Comparison of ENCODE assay signal across 13 cellular contexts in genomic region chr1:8384577-8384976, GRCh38.
A peak's percentile ranks its signal among the peaks of the same experiment; 100 is the strongest.
DNase-seq lines count a peak whose midpoint lies in the region; ATAC-seq, FAIRE-seq and TF ChIP-seq lines count a peak whose summit lies in the region.
"Had no signal": no experiment of that assay in that cellular context is flagged by ENCODE, and none has a peak within 500 bp of the region (broad histone marks: within the 10 kb centered on the region; RNA-seq: fewer than 3 reads in every experiment).

No MANE protein-coding gene starts in this region.

- WGBS in stomach, 5 donors = 38 to 72% (median 47%) methylated on average over 2 of the region's 2 CpGs

- H3K27me3 Mint-ChIP-seq in CD4-positive, alpha-beta T cell = no peaks in the 10 kb centered on the region
- H3K27me3 Mint-ChIP-seq in T-helper 17 cell = no peaks in the 10 kb centered on the region

- H3K36me3 ChIP-seq in neutrophil = peaks cover 26% of the 10 kb centered on the region
- H3K36me3 ChIP-seq in kidney (ENCODE audit: control insufficient read depth in 1 of 2, insufficient read depth in 2 of 2, low read length in 2 of 2) = peaks cover 7 to 8% of the 10 kb centered on the region in 2 donors
- peaks cover 0 to 37% (median 31%) of the 10 kb centered on the region in 4 donors for H3K36me3 ChIP-seq in stomach
- H3K36me3 ChIP-seq: thoracic aorta had no signal

- H3K9ac ChIP-seq in kidney (ENCODE audit: low read length in 2 of 2) = no peak overlapping the region

- H3K4me1 Mint-ChIP-seq in CD4-positive, alpha-beta T cell (ENCODE audit: low read depth) = peaks cover 88% of the 10 kb centered on the region
- H3K4me1 Mint-ChIP-seq in T-helper 17 cell = peaks cover 61% of the 10 kb centered on the region

- H3K9me3 ChIP-seq in CD4-positive, alpha-beta T cell (ENCODE audit: control insufficient read depth, low read length) = no peaks in the 10 kb centered on the region
- H3K9me3 ChIP-seq in T-helper 17 cell (ENCODE audit: control insufficient read depth, low read length, poor library complexity, severe bottlenecking) (no peaks in the 10 kb centered on the region), neutrophil (no peaks in the 10 kb centered on the region), kidney (ENCODE audit: control insufficient read depth in 1 of 2, low read length in 2 of 2) (no peaks in the 10 kb centered on the region), stomach (no peaks in the 10 kb centered on the region)
- H3K9me3 ChIP-seq: thoracic aorta had no signal

- no peak for DNase-seq in CD4-positive, alpha-beta T cell
- DNase-seq in T-helper 17 cell (no peak), foreskin fibroblast (peak; percentile 38 to 60), kidney (no peak), occipital lobe (lab: John Stamatoyannopoulos, UW) (no peak), NCI-H1105 (lab: John Stamatoyannopoulos, UW) (no peak), stomach (no peak)
- DNase-seq: activated T-cell treated with anti-CD3 and anti-CD28 coated beads, Interleukin-2, amount 50 U/mL, for 48 hours; NCI-H2227 treated with DMSO at 0.1 percent for 48 hours; stimulated activated CD4-positive, alpha-beta T cell treated with anti-CD3 and anti-CD28 coated beads, Interleukin-1b, Interleukin-23, amount 100 ng/mL, for 48 hours had no signal

- TF ChIP-seq CTCF in CD4-positive, alpha-beta T cell (IDR thresholded peaks at IDR 0.05) = no peak
- no peak for TF ChIP-seq CTCF in foreskin fibroblast (IDR thresholded peaks at IDR 0.05; ENCODE audit: low read depth, low read length)
- TF ChIP-seq CTCF in neutrophil (IDR thresholded peaks at IDR 0.05) = no peak
- TF ChIP-seq CTCF in kidney (IDR thresholded peaks at IDR 0.05; ENCODE audit: borderline replicate concordance, extremely low read depth, insufficient read depth) = no peak
- TF ChIP-seq CTCF in stomach (IDR thresholded peaks at IDR 0.05) = no peak

- H3K4me1 ChIP-seq in neutrophil (ENCODE audit: control insufficient read depth in 1 of 2, insufficient read depth in 1 of 2, low read depth in 1 of 2, low read length in 1 of 2) (peaks cover 93 to 95% of the 10 kb centered on the region in 2 experiments), kidney (ENCODE audit: control insufficient read depth in 1 of 2, insufficient read depth in 1 of 2, low read depth in 1 of 2, low read length in 2 of 2) (peaks cover 43% of the 10 kb centered on the region in 2 donors), stomach (peaks cover 45 to 92% (median 72%) of the 10 kb centered on the region in 4 donors)

- no peak overlapping the region for H3K27ac ChIP-seq in CD4-positive, alpha-beta T cell (ENCODE audit: low read depth, low read length)
- H3K27ac ChIP-seq in neutrophil = peak overlapping the region; percentile 79
- no peak overlapping the region for H3K27ac ChIP-seq in kidney (ENCODE audit: low read depth in 2 of 2, low read length in 2 of 2)
- peak overlapping the region in 2 of 5 donors; percentile 1 to 27 for H3K27ac ChIP-seq in stomach
- H3K27ac ChIP-seq: thoracic aorta had no signal

- POLR2A ChIA-PET in CD4-positive, alpha-beta T cell (lab: Charles Lee) = no interaction called here

- H3K36me3 Mint-ChIP-seq in CD4-positive, alpha-beta T cell (ENCODE audit: low read depth) = peaks cover 56% of the 10 kb centered on the region
- H3K36me3 Mint-ChIP-seq in T-helper 17 cell (ENCODE audit: low read depth) = peaks cover 2% of the 10 kb centered on the region

- peak; percentile 20 for ATAC-seq in CD4-positive, alpha-beta T cell (ENCODE audit: poor library complexity)
- no peak for ATAC-seq in T-helper 17 cell

- peak overlapping the region; percentile 72 for H3K4me3 Mint-ChIP-seq in CD4-positive, alpha-beta T cell
- no peak overlapping the region for H3K4me3 Mint-ChIP-seq in T-helper 17 cell
- H3K4me3 Mint-ChIP-seq: CD14-positive monocyte had no signal

- no peak for TF ChIP-seq EP300 in stomach (IDR thresholded peaks at IDR 0.05)

- CTCF ChIA-PET in CD4-positive, alpha-beta T cell (lab: Charles Lee) = interaction anchor here (0.7 to 1.6 kb wide), 3 partner anchors 10 to 46 kb away, joined by 3 to 4 read pairs (median 4); no protein-coding TSS in a partner anchor

- no peaks in the 10 kb centered on the region for H3K27me3 ChIP-seq in CD4-positive, alpha-beta T cell (ENCODE audit: control insufficient read depth, insufficient read depth, low read length)
- H3K27me3 ChIP-seq in neutrophil (no peaks in the 10 kb centered on the region), stomach (no peaks in the 10 kb centered on the region)

- H3K9me3 Mint-ChIP-seq in CD4-positive, alpha-beta T cell = no peaks in the 10 kb centered on the region

- H3K27ac Mint-ChIP-seq in CD4-positive, alpha-beta T cell = peak overlapping the region; percentile 98
- peak overlapping the region; percentile 79 for H3K27ac Mint-ChIP-seq in T-helper 17 cell

- TF ChIP-seq POLR2A in stomach (IDR thresholded peaks at IDR 0.05) = no peak

- intact Hi-C loops in CD4-positive, alpha-beta T cell (cut with DNase I, micrococcal nuclease) = loop anchor here in 1 of 2 experiments (5.0 kb wide), 1 partner anchor 38 kb away; no protein-coding TSS in a partner anchor
- intact Hi-C loops in kidney (cut with DNase I) = no loop called here
- intact Hi-C loops in stomach (cut with DNase I; ENCODE audit: low total_unique reads) = no loop called here

- FAIRE-seq in kidney (lab: Jason Lieb, UNC) = no peak

- H3K4me3 ChIP-seq in foreskin fibroblast (ENCODE audit: low read depth in 1 of 2, low read length in 2 of 2) (no peak overlapping the region), neutrophil (ENCODE audit: low read depth in 1 of 2, low read length in 1 of 2) (no peak overlapping the region), kidney (ENCODE audit: low read length in 2 of 2) (no peak overlapping the region), stomach (no peak overlapping the region)
- H3K4me3 ChIP-seq: thoracic aorta had no signal

Comparison
In these comparisons a context has a peak if more than half of its experiments do, and no peak if none do; other contexts are left out.
1. DNase-seq: peak in foreskin fibroblast (2 of 2); none in CD4-positive, alpha-beta T cell (0 of 10), T-helper 17 cell (0 of 3), kidney (single experiment), occipital lobe (single experiment), NCI-H1105 (single experiment) and stomach (single experiment).